Comparison of ENCODE assay signal across 8 cellular contexts in the genomic region with DNA sequence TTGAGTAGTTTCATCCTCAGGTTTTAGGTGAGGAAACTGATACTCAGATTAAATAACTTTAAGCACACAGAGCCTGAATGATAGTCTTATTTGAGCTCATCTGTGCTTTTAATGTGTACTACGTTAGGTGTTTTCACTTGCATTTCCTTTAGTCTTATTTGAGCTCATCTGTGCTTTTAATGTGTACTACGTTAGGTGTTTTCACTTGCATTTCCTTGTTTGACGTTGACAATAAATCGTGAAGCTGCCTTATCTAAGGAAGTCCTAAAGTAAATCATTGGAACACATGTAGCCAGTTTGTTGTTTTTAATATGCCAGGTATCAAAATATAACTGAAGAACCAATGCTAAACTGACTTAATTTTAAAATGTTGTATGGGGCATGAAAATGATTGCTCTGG. TPM values are rescaled to one million over a fixed set of nuclear protein-coding genes. Genes with fewer than 3 reads are reported as not detected.
DNase-seq lines count a peak whose midpoint lies in the region; ATAC-seq, FAIRE-seq and TF ChIP-seq lines count a peak whose summit lies in the region.

No MANE protein-coding gene starts in this region.

- H3K4me1 Mint-ChIP-seq in endodermal cell = peaks cover 39% of the 10 kb centered on the region

- peaks cover 61% of the 10 kb centered on the region for H3K4me1 ChIP-seq in DOHH2 (ENCODE audit: control insufficient read depth, low read length)
- H3K4me1 ChIP-seq in endodermal cell (ENCODE audit: control insufficient read depth, insufficient read depth, low read length) = peaks cover 4% of the 10 kb centered on the region
- peaks cover 9% of the 10 kb centered on the region for H3K4me1 ChIP-seq in ovary (ENCODE audit: insufficient read depth)

- H3K9ac ChIP-seq in endodermal cell (ENCODE audit: extremely low read depth, low read length, poor library complexity, severe bottlenecking) = no peak overlapping the region

- TF ChIP-seq CTCF in DOHH2 (IDR thresholded peaks at IDR 0.05; ENCODE audit: low read depth, low read length, poor library complexity, severe bottlenecking) (no peak), endodermal cell (conservative IDR thresholded peaks at IDR 0.05) (no peak), ovary (IDR thresholded peaks at IDR 0.05) (no peak)

- DNase-seq in OCI-M1 (lab: John Stamatoyannopoulos, UW) (peak; percentile 61), endodermal cell (no peak), ovary (no peak), RCC 7860 (ENCODE audit: low spot score) (no peak), GDM1 (lab: John Stamatoyannopoulos, UW) (no peak)

- peaks cover 48% of the 10 kb centered on the region for H3K36me3 ChIP-seq in DOHH2 (ENCODE audit: control insufficient read depth, low read length)
- peaks cover 11% of the 10 kb centered on the region for H3K36me3 ChIP-seq in endodermal cell (ENCODE audit: control insufficient read depth, insufficient read depth, low read length)
- no peaks in the 10 kb centered on the region for H3K36me3 ChIP-seq in ovary

- H3K4me3 ChIP-seq in DOHH2 (ENCODE audit: low read length) = peak overlapping the region; percentile 85
- H3K4me3 ChIP-seq in endodermal cell (ENCODE audit: low read length) = peak overlapping the region; percentile 93
- H3K4me3 ChIP-seq in ovary = peak overlapping the region; percentile 10

- H4K20me1 ChIP-seq in DOHH2 (ENCODE audit: control insufficient read depth, insufficient read depth, low read depth, low read length) = peaks cover 40% of the 10 kb centered on the region

- intact Hi-C loops in ovary (cut with DNase I) = loop anchor here in 1 of 4 donors (10.0 kb wide), 2 partner anchors 72 to 248 kb away; a partner anchor contains a TSS

- no peaks in the 10 kb centered on the region for H3K27me3 Mint-ChIP-seq in endodermal cell (ENCODE audit: insufficient read depth)

- H3K79me2 ChIP-seq in DOHH2 (ENCODE audit: control insufficient read depth, low read length) = peaks cover 71% of the 10 kb centered on the region

- no peaks in the 10 kb centered on the region for H3K9me3 ChIP-seq in DOHH2 (ENCODE audit: control insufficient read depth, insufficient read depth, low read length)
- no peaks in the 10 kb centered on the region for H3K9me3 ChIP-seq in endodermal cell (ENCODE audit: control insufficient read depth, low read length)
- no peaks in the 10 kb centered on the region for H3K9me3 ChIP-seq in ovary

- no peak for FAIRE-seq in RCC 7860 (lab: Jason Lieb, UNC)

- peak overlapping the region; percentile 92 for H3K4me2 ChIP-seq in DOHH2 (ENCODE audit: low read length)

- peaks cover 19% of the 10 kb centered on the region for H3K36me3 Mint-ChIP-seq in endodermal cell (ENCODE audit: low read depth)

- peak overlapping the region; percentile 89 for H3K27ac ChIP-seq in DOHH2 (ENCODE audit: low read depth, low read length)
- no peak overlapping the region for H3K27ac ChIP-seq in endodermal cell (ENCODE audit: low read depth, low read length)
- H3K27ac ChIP-seq in ovary = peak overlapping the region in 1 of 2 donors; percentile 86

- no peaks in the 10 kb centered on the region for H3K9me2 ChIP-seq in DOHH2 (replicated peaks; ENCODE audit: control insufficient read depth, low read length)

- H3K27ac Mint-ChIP-seq in endodermal cell = no peak overlapping the region

- no peak for TF ChIP-seq EP300 in ovary (IDR thresholded peaks at IDR 0.05)

- ATAC-seq in GM19463 (IDR thresholded peaks at IDR 0.05; ENCODE audit: unreplicated experiment) (no peak), HG02970 (IDR thresholded peaks at IDR 0.05; ENCODE audit: low FRiP score, unreplicated experiment) (no peak)

- H3F3A ChIP-seq in DOHH2 (ENCODE audit: control insufficient read depth, insufficient read depth) = peaks cover 14% of the 10 kb centered on the region

- no peak for TF ChIP-seq POLR2A in ovary (IDR thresholded peaks at IDR 0.05)

- WGBS in endodermal cell (ENCODE audit: insufficient coverage in 1 of 2, insufficient read length in 1 of 2), 2 experiments = 86 to 96% methylated on average over 4 of the region's 4 CpGs
- 8 to 16% (median 12%) methylated on average over 4 of the region's 4 CpGs for WGBS in ovary, 3 donors

- peaks cover 2% of the 10 kb centered on the region for H3K9me3 Mint-ChIP-seq in endodermal cell

- peak overlapping the region; percentile 91 for H3K4me3 Mint-ChIP-seq in endodermal cell

- no peaks in the 10 kb centered on the region for H3K27me3 ChIP-seq in DOHH2 (ENCODE audit: control insufficient read depth, low read length)
- H3K27me3 ChIP-seq in endodermal cell (ENCODE audit: control insufficient read depth, insufficient read depth, low read length, poor library complexity, severe bottlenecking) = no peaks in the 10 kb centered on the region
- no peaks in the 10 kb centered on the region for H3K27me3 ChIP-seq in ovary

RNA-seq across cellular contexts. Expression of a gene that starts 2.0 kb away (rescaled TPM):
- 100 to 1,000 TPM; 100 to 102 TPM for total RNA-seq in endodermal cell
- polyA plus RNA-seq in endodermal cell (2013, experiment 1 of 2) = 132 TPM
- polyA plus RNA-seq in endodermal cell (2013, experiment 2 of 2) = 132 TPM
- total RNA-seq in ovary = 100 to 1,000 TPM in 4 of 7 donors, 10 to 100 TPM in 3; 81.9 to 146 (median 107) TPM
- 100 to 1,000 TPM in 1 of 2 donors, 10 to 100 TPM in 1; 81.8 to 195 TPM for polyA plus RNA-seq in ovary

Comparison
In these comparisons a context has a peak if more than half of its experiments do, and no peak if none do; other contexts are left out.
1. H3K4me3 ChIP-seq: peak in every context shown above with its lines; median percentile 93 in endodermal cell; 85 in DOHH2; 10 in ovary.